1 cellular context compared by ENCODE assay signal in the genomic region with DNA sequence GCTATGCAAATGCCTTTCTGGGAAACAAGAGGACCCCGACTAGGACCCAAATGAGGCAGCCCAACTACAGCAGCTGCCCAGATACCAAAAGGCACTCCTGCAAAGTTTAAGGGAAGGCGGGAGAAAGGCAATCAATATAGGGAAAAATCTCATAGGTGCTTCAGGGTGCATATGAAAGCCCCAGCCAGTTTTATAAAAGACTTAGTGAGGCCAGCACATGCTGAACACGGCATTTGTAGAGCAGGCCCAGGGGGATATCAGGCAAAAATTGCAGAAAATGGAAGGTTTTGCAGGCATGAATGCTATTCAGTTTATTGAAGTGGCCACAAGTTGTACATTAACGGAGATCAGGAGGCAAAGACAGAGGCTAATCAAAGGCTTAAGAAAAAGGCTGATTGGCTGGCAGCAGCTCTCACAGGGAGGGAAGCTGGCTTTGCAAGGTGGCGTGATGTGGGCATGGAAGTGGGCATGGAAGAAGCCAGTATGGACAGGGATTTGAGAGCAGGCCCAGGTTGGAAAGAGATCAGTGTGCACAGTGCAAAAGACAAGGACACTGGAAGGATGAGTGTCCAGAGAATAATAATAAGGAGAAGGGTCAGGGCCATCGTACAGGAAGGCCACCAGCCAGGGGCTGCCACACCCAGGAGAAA.
TF ChIP-seq lines count a peak whose summit lies in the region.

No MANE protein-coding gene starts in this region.

TF ChIP-seq in HepG2, 621 proteins besides CTCF, POLR2A, EP300 and RAD21 (continued from another document and continues in another):
- TF ChIP-seq, protein P1, sequence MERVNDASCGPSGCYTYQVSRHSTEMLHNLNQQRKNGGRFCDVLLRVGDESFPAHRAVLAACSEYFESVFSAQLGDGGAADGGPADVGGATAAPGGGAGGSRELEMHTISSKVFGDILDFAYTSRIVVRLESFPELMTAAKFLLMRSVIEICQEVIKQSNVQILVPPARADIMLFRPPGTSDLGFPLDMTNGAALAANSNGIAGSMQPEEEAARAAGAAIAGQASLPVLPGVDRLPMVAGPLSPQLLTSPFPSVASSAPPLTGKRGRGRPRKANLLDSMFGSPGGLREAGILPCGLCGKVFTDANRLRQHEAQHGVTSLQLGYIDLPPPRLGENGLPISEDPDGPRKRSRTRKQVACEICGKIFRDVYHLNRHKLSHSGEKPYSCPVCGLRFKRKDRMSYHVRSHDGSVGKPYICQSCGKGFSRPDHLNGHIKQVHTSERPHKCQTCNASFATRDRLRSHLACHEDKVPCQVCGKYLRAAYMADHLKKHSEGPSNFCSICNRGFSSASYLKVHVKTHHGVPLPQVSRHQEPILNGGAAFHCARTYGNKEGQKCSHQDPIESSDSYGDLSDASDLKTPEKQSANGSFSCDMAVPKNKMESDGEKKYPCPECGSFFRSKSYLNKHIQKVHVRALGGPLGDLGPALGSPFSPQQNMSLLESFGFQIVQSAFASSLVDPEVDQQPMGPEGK (CRISPR knock-in tag; IDR thresholded peaks at IDR 0.05), result no peak
- TF ChIP-seq ESRRA (CRISPR knock-in tag; IDR thresholded peaks at IDR 0.05; ENCODE audit: low read depth) (0 out of 2 replicates have a peak, but pooled peaks have one; percentile 28), RORA (CRISPR knock-in tag; IDR thresholded peaks at IDR 0.05) (no peak), ZNF24 (IDR thresholded peaks at IDR 0.05) (no peak), ZNF34 (CRISPR knock-in tag; IDR thresholded peaks at IDR 0.05; ENCODE audit: borderline replicate concordance) (no peak), ZNF251 (CRISPR knock-in tag; IDR thresholded peaks at IDR 0.05) (no peak), POLR2G (IDR thresholded peaks at IDR 0.05; ENCODE audit: low read depth, low read length) (peak; percentile 9; the same call in 1 of the 2 replicates), GPN1 (CRISPR knock-in tag; IDR thresholded peaks at IDR 0.05; ENCODE audit: borderline replicate concordance) (no peak), ZNF598 (CRISPR knock-in tag; IDR thresholded peaks at IDR 0.05; ENCODE audit: borderline replicate concordance) (no peak), RBFOX2 (IDR thresholded peaks at IDR 0.05; ENCODE audit: low read depth, low read length) (no peak), NR1H2 (CRISPR knock-in tag; IDR thresholded peaks at IDR 0.05; ENCODE audit: borderline replicate concordance, low read depth) (no peak), ZFP36L2 (CRISPR knock-in tag; IDR thresholded peaks at IDR 0.05) (no peak), ZNF329 (CRISPR knock-in tag; IDR thresholded peaks at IDR 0.05; ENCODE audit: low read depth) (no peak), PTBP1 (IDR thresholded peaks at IDR 0.05; ENCODE audit: low read depth, low read length, poor library complexity, severe bottlenecking) (no peak), HMG20B (CRISPR knock-in tag; conservative IDR thresholded peaks at IDR 0.05) (no peak), ZSCAN21 (CRISPR knock-in tag; IDR thresholded peaks at IDR 0.05; ENCODE audit: borderline replicate concordance) (0 out of 2 replicates have a peak, but pooled peaks have one; percentile 32), MEIS1 (CRISPR knock-in tag; IDR thresholded peaks at IDR 0.05; ENCODE audit: borderline replicate concordance) (no peak), ZNF605 (CRISPR knock-in tag; IDR thresholded peaks at IDR 0.05) (no peak; the same call in 1 of the 2 replicates), TOE1 (CRISPR knock-in tag; IDR thresholded peaks at IDR 0.05) (no peak), CREB1 (IDR thresholded peaks at IDR 0.05) (no peak), CREB1 (CRISPR knock-in tag; IDR thresholded peaks at IDR 0.05) (no peak), PAWR (CRISPR knock-in tag; IDR thresholded peaks at IDR 0.05; ENCODE audit: borderline replicate concordance) (no peak), SMARCE1 (IDR thresholded peaks at IDR 0.05; ENCODE audit: borderline replicate concordance) (no peak), MED1 (CRISPR knock-in tag; IDR thresholded peaks at IDR 0.05) (peak; percentile 30; the same call in 1 of the 2 replicates), ZNF644 (CRISPR knock-in tag; IDR thresholded peaks at IDR 0.05; ENCODE audit: low read depth) (no peak), ZSCAN31 (CRISPR knock-in tag; IDR thresholded peaks at IDR 0.05; ENCODE audit: low read depth) (no peak), POLR2AphosphoS5 (IDR thresholded peaks at IDR 0.05; ENCODE audit: low read depth, low read length) (no peak), POLR2AphosphoS2 (IDR thresholded peaks at IDR 0.05; ENCODE audit: low read depth, low read length) (no peak), IKZF4 (CRISPR knock-in tag; IDR thresholded peaks at IDR 0.05; ENCODE audit: borderline replicate concordance, low read depth, not compliant biosample characterization) (no peak), SRF (IDR thresholded peaks at IDR 0.05; ENCODE audit: low read depth, low read length) (no peak)
- TF ChIP-seq, protein P2, sequence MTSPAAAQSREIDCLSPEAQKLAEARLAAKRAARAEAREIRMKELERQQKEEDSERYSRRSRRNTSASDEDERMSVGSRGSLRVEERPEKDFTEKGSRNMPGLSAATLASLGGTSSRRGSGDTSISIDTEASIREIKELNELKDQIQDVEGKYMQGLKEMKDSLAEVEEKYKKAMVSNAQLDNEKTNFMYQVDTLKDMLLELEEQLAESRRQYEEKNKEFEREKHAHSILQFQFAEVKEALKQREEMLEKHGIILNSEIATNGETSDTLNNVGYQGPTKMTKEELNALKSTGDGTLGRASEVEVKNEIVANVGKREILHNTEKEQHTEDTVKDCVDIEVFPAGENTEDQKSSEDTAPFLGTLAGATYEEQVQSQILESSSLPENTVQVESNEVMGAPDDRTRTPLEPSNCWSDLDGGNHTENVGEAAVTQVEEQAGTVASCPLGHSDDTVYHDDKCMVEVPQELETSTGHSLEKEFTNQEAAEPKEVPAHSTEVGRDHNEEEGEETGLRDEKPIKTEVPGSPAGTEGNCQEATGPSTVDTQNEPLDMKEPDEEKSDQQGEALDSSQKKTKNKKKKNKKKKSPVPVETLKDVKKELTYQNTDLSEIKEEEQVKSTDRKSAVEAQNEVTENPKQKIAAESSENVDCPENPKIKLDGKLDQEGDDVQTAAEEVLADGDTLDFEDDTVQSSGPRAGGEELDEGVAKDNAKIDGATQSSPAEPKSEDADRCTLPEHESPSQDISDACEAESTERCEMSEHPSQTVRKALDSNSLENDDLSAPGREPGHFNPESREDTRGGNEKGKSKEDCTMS (CRISPR knock-in tag; conservative IDR thresholded peaks at IDR 0.05), result no peak
- TF ChIP-seq, protein P3, sequence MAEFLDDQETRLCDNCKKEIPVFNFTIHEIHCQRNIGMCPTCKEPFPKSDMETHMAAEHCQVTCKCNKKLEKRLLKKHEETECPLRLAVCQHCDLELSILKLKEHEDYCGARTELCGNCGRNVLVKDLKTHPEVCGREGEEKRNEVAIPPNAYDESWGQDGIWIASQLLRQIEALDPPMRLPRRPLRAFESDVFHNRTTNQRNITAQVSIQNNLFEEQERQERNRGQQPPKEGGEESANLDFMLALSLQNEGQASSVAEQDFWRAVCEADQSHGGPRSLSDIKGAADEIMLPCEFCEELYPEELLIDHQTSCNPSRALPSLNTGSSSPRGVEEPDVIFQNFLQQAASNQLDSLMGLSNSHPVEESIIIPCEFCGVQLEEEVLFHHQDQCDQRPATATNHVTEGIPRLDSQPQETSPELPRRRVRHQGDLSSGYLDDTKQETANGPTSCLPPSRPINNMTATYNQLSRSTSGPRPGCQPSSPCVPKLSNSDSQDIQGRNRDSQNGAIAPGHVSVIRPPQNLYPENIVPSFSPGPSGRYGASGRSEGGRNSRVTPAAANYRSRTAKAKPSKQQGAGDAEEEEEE (CRISPR knock-in tag; IDR thresholded peaks at IDR 0.05; ENCODE audit: borderline replicate concordance), result no peak
- TF ChIP-seq, protein P4, sequence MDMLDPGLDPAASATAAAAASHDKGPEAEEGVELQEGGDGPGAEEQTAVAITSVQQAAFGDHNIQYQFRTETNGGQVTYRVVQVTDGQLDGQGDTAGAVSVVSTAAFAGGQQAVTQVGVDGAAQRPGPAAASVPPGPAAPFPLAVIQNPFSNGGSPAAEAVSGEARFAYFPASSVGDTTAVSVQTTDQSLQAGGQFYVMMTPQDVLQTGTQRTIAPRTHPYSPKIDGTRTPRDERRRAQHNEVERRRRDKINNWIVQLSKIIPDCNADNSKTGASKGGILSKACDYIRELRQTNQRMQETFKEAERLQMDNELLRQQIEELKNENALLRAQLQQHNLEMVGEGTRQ (IDR thresholded peaks at IDR 0.05; ENCODE audit: low read depth, low read length), result no peak
- TF ChIP-seq, protein P4 (CRISPR knock-in tag; IDR thresholded peaks at IDR 0.05; ENCODE audit: borderline replicate concordance), result no peak
- TF ChIP-seq, protein P5, sequence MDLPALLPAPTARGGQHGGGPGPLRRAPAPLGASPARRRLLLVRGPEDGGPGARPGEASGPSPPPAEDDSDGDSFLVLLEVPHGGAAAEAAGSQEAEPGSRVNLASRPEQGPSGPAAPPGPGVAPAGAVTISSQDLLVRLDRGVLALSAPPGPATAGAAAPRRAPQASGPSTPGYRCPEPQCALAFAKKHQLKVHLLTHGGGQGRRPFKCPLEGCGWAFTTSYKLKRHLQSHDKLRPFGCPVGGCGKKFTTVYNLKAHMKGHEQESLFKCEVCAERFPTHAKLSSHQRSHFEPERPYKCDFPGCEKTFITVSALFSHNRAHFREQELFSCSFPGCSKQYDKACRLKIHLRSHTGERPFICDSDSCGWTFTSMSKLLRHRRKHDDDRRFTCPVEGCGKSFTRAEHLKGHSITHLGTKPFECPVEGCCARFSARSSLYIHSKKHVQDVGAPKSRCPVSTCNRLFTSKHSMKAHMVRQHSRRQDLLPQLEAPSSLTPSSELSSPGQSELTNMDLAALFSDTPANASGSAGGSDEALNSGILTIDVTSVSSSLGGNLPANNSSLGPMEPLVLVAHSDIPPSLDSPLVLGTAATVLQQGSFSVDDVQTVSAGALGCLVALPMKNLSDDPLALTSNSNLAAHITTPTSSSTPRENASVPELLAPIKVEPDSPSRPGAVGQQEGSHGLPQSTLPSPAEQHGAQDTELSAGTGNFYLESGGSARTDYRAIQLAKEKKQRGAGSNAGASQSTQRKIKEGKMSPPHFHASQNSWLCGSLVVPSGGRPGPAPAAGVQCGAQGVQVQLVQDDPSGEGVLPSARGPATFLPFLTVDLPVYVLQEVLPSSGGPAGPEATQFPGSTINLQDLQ (CRISPR knock-in tag; IDR thresholded peaks at IDR 0.05), result no peak
- TF ChIP-seq, protein P6, sequence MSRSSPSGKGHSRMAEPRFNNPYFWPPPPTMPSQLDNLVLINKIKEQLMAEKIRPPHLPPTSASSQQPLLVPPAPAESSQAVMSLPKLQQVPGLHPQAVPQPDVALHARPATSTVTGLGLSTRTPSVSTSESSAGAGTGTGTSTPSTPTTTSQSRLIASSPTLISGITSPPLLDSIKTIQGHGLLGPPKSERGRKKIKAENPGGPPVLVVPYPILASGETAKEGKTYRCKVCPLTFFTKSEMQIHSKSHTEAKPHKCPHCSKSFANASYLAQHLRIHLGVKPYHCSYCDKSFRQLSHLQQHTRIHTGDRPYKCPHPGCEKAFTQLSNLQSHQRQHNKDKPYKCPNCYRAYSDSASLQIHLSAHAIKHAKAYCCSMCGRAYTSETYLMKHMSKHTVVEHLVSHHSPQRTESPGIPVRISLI (CRISPR knock-in tag; IDR thresholded peaks at IDR 0.05; ENCODE audit: borderline replicate concordance), result no peak
- TF ChIP-seq, protein P7, sequence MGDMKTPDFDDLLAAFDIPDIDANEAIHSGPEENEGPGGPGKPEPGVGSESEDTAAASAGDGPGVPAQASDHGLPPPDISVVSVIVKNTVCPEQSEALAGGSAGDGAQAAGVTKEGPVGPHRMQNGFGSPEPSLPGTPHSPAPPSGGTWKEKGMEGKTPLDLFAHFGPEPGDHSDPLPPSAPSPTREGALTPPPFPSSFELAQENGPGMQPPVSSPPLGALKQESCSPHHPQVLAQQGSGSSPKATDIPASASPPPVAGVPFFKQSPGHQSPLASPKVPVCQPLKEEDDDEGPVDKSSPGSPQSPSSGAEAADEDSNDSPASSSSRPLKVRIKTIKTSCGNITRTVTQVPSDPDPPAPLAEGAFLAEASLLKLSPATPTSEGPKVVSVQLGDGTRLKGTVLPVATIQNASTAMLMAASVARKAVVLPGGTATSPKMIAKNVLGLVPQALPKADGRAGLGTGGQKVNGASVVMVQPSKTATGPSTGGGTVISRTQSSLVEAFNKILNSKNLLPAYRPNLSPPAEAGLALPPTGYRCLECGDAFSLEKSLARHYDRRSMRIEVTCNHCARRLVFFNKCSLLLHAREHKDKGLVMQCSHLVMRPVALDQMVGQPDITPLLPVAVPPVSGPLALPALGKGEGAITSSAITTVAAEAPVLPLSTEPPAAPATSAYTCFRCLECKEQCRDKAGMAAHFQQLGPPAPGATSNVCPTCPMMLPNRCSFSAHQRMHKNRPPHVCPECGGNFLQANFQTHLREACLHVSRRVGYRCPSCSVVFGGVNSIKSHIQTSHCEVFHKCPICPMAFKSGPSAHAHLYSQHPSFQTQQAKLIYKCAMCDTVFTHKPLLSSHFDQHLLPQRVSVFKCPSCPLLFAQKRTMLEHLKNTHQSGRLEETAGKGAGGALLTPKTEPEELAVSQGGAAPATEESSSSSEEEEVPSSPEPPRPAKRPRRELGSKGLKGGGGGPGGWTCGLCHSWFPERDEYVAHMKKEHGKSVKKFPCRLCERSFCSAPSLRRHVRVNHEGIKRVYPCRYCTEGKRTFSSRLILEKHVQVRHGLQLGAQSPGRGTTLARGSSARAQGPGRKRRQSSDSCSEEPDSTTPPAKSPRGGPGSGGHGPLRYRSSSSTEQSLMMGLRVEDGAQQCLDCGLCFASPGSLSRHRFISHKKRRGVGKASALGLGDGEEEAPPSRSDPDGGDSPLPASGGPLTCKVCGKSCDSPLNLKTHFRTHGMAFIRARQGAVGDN (CRISPR knock-in tag; IDR thresholded peaks at IDR 0.05), result peak; percentile 57
- TF ChIP-seq, protein P8, sequence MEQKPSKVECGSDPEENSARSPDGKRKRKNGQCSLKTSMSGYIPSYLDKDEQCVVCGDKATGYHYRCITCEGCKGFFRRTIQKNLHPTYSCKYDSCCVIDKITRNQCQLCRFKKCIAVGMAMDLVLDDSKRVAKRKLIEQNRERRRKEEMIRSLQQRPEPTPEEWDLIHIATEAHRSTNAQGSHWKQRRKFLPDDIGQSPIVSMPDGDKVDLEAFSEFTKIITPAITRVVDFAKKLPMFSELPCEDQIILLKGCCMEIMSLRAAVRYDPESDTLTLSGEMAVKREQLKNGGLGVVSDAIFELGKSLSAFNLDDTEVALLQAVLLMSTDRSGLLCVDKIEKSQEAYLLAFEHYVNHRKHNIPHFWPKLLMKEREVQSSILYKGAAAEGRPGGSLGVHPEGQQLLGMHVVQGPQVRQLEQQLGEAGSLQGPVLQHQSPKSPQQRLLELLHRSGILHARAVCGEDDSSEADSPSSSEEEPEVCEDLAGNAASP (CRISPR knock-in tag; IDR thresholded peaks at IDR 0.05; ENCODE audit: borderline replicate concordance), result no peak
- TF ChIP-seq, protein P9, sequence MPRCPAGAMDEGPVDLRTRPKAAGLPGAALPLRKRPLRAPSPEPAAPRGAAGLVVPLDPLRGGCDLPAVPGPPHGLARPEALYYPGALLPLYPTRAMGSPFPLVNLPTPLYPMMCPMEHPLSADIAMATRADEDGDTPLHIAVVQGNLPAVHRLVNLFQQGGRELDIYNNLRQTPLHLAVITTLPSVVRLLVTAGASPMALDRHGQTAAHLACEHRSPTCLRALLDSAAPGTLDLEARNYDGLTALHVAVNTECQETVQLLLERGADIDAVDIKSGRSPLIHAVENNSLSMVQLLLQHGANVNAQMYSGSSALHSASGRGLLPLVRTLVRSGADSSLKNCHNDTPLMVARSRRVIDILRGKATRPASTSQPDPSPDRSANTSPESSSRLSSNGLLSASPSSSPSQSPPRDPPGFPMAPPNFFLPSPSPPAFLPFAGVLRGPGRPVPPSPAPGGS (CRISPR knock-in tag; IDR thresholded peaks at IDR 0.05), result no peak
